Comparison of ENCODE assay signal across 32 cellular contexts in genomic region chr3:39313289-39313688, GRCh38. TPM values are rescaled to one million over a fixed set of nuclear protein-coding genes. Genes with fewer than 3 reads are reported as not detected.
"Had no signal": no experiment of that assay in that cellular context is flagged by ENCODE, and none has a peak within 500 bp of the region (broad histone marks: within the 10 kb centered on the region; RNA-seq: fewer than 3 reads in every experiment).

No MANE protein-coding gene starts in this region.

- H3K9me3 ChIP-seq: testis, thoracic aorta, thyroid gland, transverse colon, uterus, vagina had no signal

- ATAC-seq: stimulated activated effector memory CD8-positive, alpha-beta T cell treated with anti-CD3 and anti-CD28 coated beads, Interleukin-12 subunit alpha, Interleukin-12 subunit beta, amount 100 ng/mL, for 72 hours; stimulated activated memory B cell treated with anti-CD40 and anti-IgM and Interleukin-4, amounts not matched to agents 10 μg/mL and 1 μg/mL and 100 μg/mL, for 72 hours; stimulated activated naive B cell treated with anti-CD40 and anti-IgM and Interleukin-4, amounts not matched to agents 10 μg/mL and 1 μg/mL and 100 μg/mL, for 72 hours; stimulated activated naive CD8-positive, alpha-beta T cell treated with anti-CD3 and anti-CD28 coated beads, Interleukin-15, amount 100 ng/mL, for 72 hours; stimulated activated naive CD8-positive, alpha-beta T cell treated with anti-CD3 and anti-CD28 coated beads, Interleukin-15, Interleukin-2, amounts not matched to agents 100 U/mL and 50 U/mL, for 24 hours; upper lobe of right lung had no signal

- H3K4me3 Mint-ChIP-seq: stimulated activated effector memory CD8-positive, alpha-beta T cell treated with anti-CD3 and anti-CD28 coated beads, Interleukin-12 subunit alpha, Interleukin-12 subunit beta, amount 100 ng/mL, for 72 hours; stimulated activated memory B cell treated with anti-CD40 and anti-IgM and Interleukin-4, amounts not matched to agents 10 μg/mL and 1 μg/mL and 100 μg/mL, for 72 hours; stimulated activated naive B cell treated with anti-CD40 and anti-IgM and Interleukin-4, amounts not matched to agents 10 μg/mL and 1 μg/mL and 100 μg/mL, for 72 hours; stimulated activated naive CD8-positive, alpha-beta T cell treated with anti-CD3 and anti-CD28 coated beads, Interleukin-15, amount 100 ng/mL, for 72 hours; stimulated activated naive CD8-positive, alpha-beta T cell treated with anti-CD3 and anti-CD28 coated beads, Interleukin-15, Interleukin-2, amounts not matched to agents 100 ng/mL and 50 ng/mL, for 24 hours; type B pancreatic cell had no signal

- H3K27me3 Mint-ChIP-seq: stimulated activated naive CD8-positive, alpha-beta T cell treated with anti-CD3 and anti-CD28 coated beads, Interleukin-15, amount 100 ng/mL, for 72 hours had no signal

- FAIRE-seq: urothelium cell line had no signal

- H3K27ac Mint-ChIP-seq: stimulated activated effector memory CD8-positive, alpha-beta T cell treated with anti-CD3 and anti-CD28 coated beads, Interleukin-12 subunit alpha, Interleukin-12 subunit beta, amount 100 ng/mL, for 72 hours; stimulated activated memory B cell treated with anti-CD40 and anti-IgM and Interleukin-4, amounts not matched to agents 10 μg/mL and 1 μg/mL and 100 μg/mL, for 72 hours; stimulated activated naive B cell treated with anti-CD40 and anti-IgM and Interleukin-4, amounts not matched to agents 10 μg/mL and 1 μg/mL and 100 μg/mL, for 72 hours; stimulated activated naive CD8-positive, alpha-beta T cell treated with anti-CD3 and anti-CD28 coated beads, Interleukin-15, Interleukin-2, amounts not matched to agents 100 ng/mL and 50 ng/mL, for 24 hours; type B pancreatic cell had no signal

- H3K36me3 Mint-ChIP-seq: type B pancreatic cell had no signal

- H3K4me1 ChIP-seq: suprapubic skin, testis, thyroid gland, tibial artery, tibial nerve, upper lobe of left lung, upper lobe of right lung, uterus, vagina had no signal

- DNase-seq: stimulated activated CD4-positive, alpha-beta T cell treated with anti-CD3 and anti-CD28 coated beads, Interleukin-2, amount 100 ng/mL, for 48 hours; stimulated activated CD4-positive, alpha-beta T cell treated with anti-CD3 and anti-CD28 coated beads, Interleukin-4, amount 100 ng/mL, for 1 hour; stimulated activated CD4-positive, alpha-beta T cell treated with anti-CD3 and anti-CD28 coated beads, Interleukin-4, amount 100 ng/mL, for 24 hours; stimulated activated CD4-positive, alpha-beta T cell treated with anti-CD3 and anti-CD28 coated beads, Interleukin-4, amount 100 ng/mL, for 4 hours; stimulated activated CD8-positive, alpha-beta memory T cell treated with anti-CD3 and anti-CD28 coated beads, Interleukin-4, amount 100 ng/mL, for 48 hours; stimulated activated naive B cell treated with anti-CD40 and anti-IgM and Interleukin-4, amounts not matched to agents 10 μg/mL and 1 μg/mL and 100 μg/mL, for 72 hours; stimulated activated naive CD4-positive, alpha-beta T cell; stimulated activated naive CD4-positive, alpha-beta T cell treated with Interleukin-2 at 50 U/mL for 16 hours; stimulated activated naive CD8-positive, alpha-beta T cell treated with anti-CD3 and anti-CD28 coated beads, Interleukin-15, amount 100 ng/mL, for 72 hours; stimulated activated naive CD8-positive, alpha-beta T cell treated with anti-CD3 and anti-CD28 coated beads, Interleukin-15, Interleukin-2, amounts not matched to agents 100 U/mL and 50 U/mL, for 24 hours; stomach; substantia nigra; testis; thyroid gland; tibial artery; transverse colon; upper lobe of left lung; upper lobe of right lung; uterus had no signal

- H3K36me3 ChIP-seq: stomach, suprapubic skin, thoracic aorta, thyroid gland, tibial artery, tibial nerve, transverse colon, upper lobe of left lung, upper lobe of right lung, uterus, vagina had no signal

- H3K4me1 Mint-ChIP-seq: stimulated activated memory B cell treated with anti-CD40 and anti-IgM and Interleukin-4, amounts not matched to agents 10 μg/mL and 1 μg/mL and 100 μg/mL, for 72 hours; stimulated activated naive B cell treated with anti-CD40 and anti-IgM and Interleukin-4, amounts not matched to agents 10 μg/mL and 1 μg/mL and 100 μg/mL, for 72 hours had no signal

- H3K4me3 ChIP-seq: stomach, suprapubic skin, testis, thoracic aorta, thyroid gland, tibial artery, tibial nerve, transverse colon, upper lobe of left lung, upper lobe of right lung, uterus, vagina had no signal

- H3K27ac ChIP-seq: stomach, suprapubic skin, testis, thoracic aorta, thyroid gland, tibial artery, tibial nerve, transverse colon, upper lobe of left lung, upper lobe of right lung, uterus, vagina had no signal

- H3K27me3 ChIP-seq: stomach, suprapubic skin, testis, thyroid gland, tibial artery, tibial nerve, transverse colon, upper lobe of left lung, upper lobe of right lung, uterus, vagina had no signal

RNA-seq across cellular contexts. Expression of gene CCR8, which starts 16.2 kb away (rescaled TPM):
- total RNA-seq: stomach, subcutaneous adipose tissue, suprapubic skin, temporal lobe, testis, thoracic aorta, thyroid gland, tibial nerve, transverse colon, upper lobe of left lung, upper lobe of right lung, ureter, urinary bladder, uterus, vagina had no signal
- polyA plus RNA-seq: stomach, urinary bladder had no signal

RNA-seq across cellular contexts. Expression of gene CX3CR1, which starts 33.5 kb away (rescaled TPM):
- total RNA-seq: vagina had no signal
